In genomic region chr6:167982063-167982462, GRCh38 we compare ENCODE assay signal across 17 cellular contexts. TPM values are rescaled to one million over a fixed set of nuclear protein-coding genes. Genes with fewer than 3 reads are reported as not detected.
DNase-seq lines count a peak whose midpoint lies in the region; TF ChIP-seq lines count a peak whose summit lies in the region.
"Had no signal": no experiment of that assay in that cellular context is flagged by ENCODE, and none has a peak within 500 bp of the region (broad histone marks: within the 10 kb centered on the region; RNA-seq: fewer than 3 reads in every experiment).

No MANE protein-coding gene starts in this region.

- H3K9me2 ChIP-seq in PC-9 (ENCODE audit: insufficient read depth): no peaks in the 10 kb centered on the region

- H3K27me3 Mint-ChIP-seq in brain: peaks cover 4% of the 10 kb centered on the region
- H3K27me3 Mint-ChIP-seq in osteocyte (ENCODE audit: unreplicated experiment): no peaks in the 10 kb centered on the region

- CTCF ChIA-PET in PC-9 (lab: Charles Lee): no interaction called here

- in situ Hi-C loops in G401 (cut with HindIII; ENCODE audit: low sequenced_read_pairs): no loop called here

- intact Hi-C loops in esophagus squamous epithelium (cut with DNase I) (no loop called here), PC-9 (cut with micrococcal nuclease; ENCODE audit: unreplicated experiment) (no loop called here)

- peak overlapping the region in 2 of 5 experiments; percentile 49 to 51 for H3K4me3 Mint-ChIP-seq in brain
- no peak overlapping the region for H3K4me3 Mint-ChIP-seq in osteocyte (ENCODE audit: unreplicated experiment)
- H3K4me3 Mint-ChIP-seq: CD8-positive, alpha-beta T cell; H9 had no signal

- no TSS peak for BruUV-seq in PC-9 (replicated peaks; lab: Mats Ljungman, UMichigan)

- H3K36me3 ChIP-seq in esophagus squamous epithelium (no peaks in the 10 kb centered on the region), PC-9 (ENCODE audit: low read depth) (no peaks in the 10 kb centered on the region)
- H3K36me3 ChIP-seq: BE2C had no signal

- H3K27ac Mint-ChIP-seq in brain: peak overlapping the region in 3 of 5 experiments; percentile 45 to 81 (median 59)
- H3K27ac Mint-ChIP-seq in osteocyte (ENCODE audit: unreplicated experiment): peak overlapping the region; percentile 38
- H3K27ac Mint-ChIP-seq: CD14-positive monocyte; CD8-positive, alpha-beta T cell; H9 had no signal

- no peaks in the 10 kb centered on the region for H4K20me1 ChIP-seq in PC-9 (ENCODE audit: insufficient read depth)

- H3K9me3 Mint-ChIP-seq in brain: peaks cover 7 to 28% (median 16%) of the 10 kb centered on the region in 5 experiments
- H3K9me3 Mint-ChIP-seq in osteocyte (ENCODE audit: unreplicated experiment): no peaks in the 10 kb centered on the region
- H3K9me3 Mint-ChIP-seq: CD8-positive, alpha-beta T cell had no signal

- H3K27ac ChIP-seq in esophagus squamous epithelium (no peak overlapping the region), PC-9 (no peak overlapping the region)

- no peak for TF ChIP-seq POLR2A in esophagus squamous epithelium (IDR thresholded peaks at IDR 0.05)

- peak; percentile 28 for DNase-seq in G401 (ENCODE audit: low spot score)
- DNase-seq in RPMI7951 (ENCODE audit: low read depth): peak; percentile 52
- DNase-seq in osteocyte (ENCODE audit: extremely low spot score, unreplicated experiment): no peak
- DNase-seq in mucosa of gallbladder (ENCODE audit: low spot score): no peak
- no peak for DNase-seq in esophagus squamous epithelium (lab: John Stamatoyannopoulos, UW)
- no peak for DNase-seq in activated T-cell treated with anti-CD3 and anti-CD28 coated beads, Interleukin-2, amount 50 U/mL, for 1 hour
- no peak for DNase-seq in PC-9
- DNase-seq: ACHN; BE2C; Calu3; CD8-positive, alpha-beta T cell; DMS79 treated with DMSO at 0.1 percent for 48 hours; H9 had no signal

- H3K4me1 Mint-ChIP-seq in brain: peaks cover 25% of the 10 kb centered on the region
- peaks cover 20% of the 10 kb centered on the region for H3K4me1 Mint-ChIP-seq in osteocyte (ENCODE audit: unreplicated experiment)
- H3K4me1 Mint-ChIP-seq: CD14-positive monocyte had no signal

- no peak overlapping the region for H3K4me2 ChIP-seq in PC-9

- H2AFZ ChIP-seq in PC-9: no peak overlapping the region

- H3F3A ChIP-seq in PC-9 (ENCODE audit: insufficient read depth, low read depth): no peaks in the 10 kb centered on the region

- 46 to 58% methylated on average over 2 of the region's 2 CpGs for whole genome bisulfite sequencing in esophagus squamous epithelium, 2 donors

- H3K4me1 ChIP-seq in esophagus squamous epithelium: no peaks in the 10 kb centered on the region
- no peaks in the 10 kb centered on the region for H3K4me1 ChIP-seq in PC-9 (replicated peaks; ENCODE audit: insufficient read depth)
- H3K4me1 ChIP-seq: BE2C had no signal

- no peaks in the 10 kb centered on the region for H3K36me3 Mint-ChIP-seq in brain
- peaks cover 1% of the 10 kb centered on the region for H3K36me3 Mint-ChIP-seq in osteocyte (ENCODE audit: unreplicated experiment)
- H3K36me3 Mint-ChIP-seq: CD14-positive monocyte; CD8-positive, alpha-beta T cell had no signal

- no peaks in the 10 kb centered on the region for H3K79me2 ChIP-seq in PC-9 (ENCODE audit: low read depth)

- H3K9me3 ChIP-seq in esophagus squamous epithelium (no peaks in the 10 kb centered on the region), PC-9 (ENCODE audit: insufficient read depth, low read depth) (no peaks in the 10 kb centered on the region)
- H3K9me3 ChIP-seq: BE2C had no signal

- TF ChIP-seq CTCF in brain (conservative IDR thresholded peaks at IDR 0.05): no peak
- no peak for TF ChIP-seq CTCF in osteocyte (IDR thresholded peaks at IDR 0.05)
- no peak for TF ChIP-seq CTCF in esophagus squamous epithelium (IDR thresholded peaks at IDR 0.05)
- TF ChIP-seq CTCF in PC-9 (conservative IDR thresholded peaks at IDR 0.05): no peak

- POLR2A ChIA-PET in PC-9 (lab: Charles Lee; ENCODE audit: unreplicated experiment): no interaction called here

- no peak overlapping the region for H3K4me3 ChIP-seq in esophagus squamous epithelium
- no peak overlapping the region for H3K4me3 ChIP-seq in PC-9
- H3K4me3 ChIP-seq: GM12878 had no signal

- H3K27me3 ChIP-seq in esophagus squamous epithelium (peaks cover 0 to under 1% (median 0%) of the 10 kb centered on the region in 4 donors), PC-9 (ENCODE audit: insufficient read depth, low read depth) (peaks cover 60% of the 10 kb centered on the region)
- H3K27me3 ChIP-seq: BE2C had no signal

RNA-seq across cellular contexts. Expression of gene KIF25, which starts 15.4 kb away (rescaled TPM):
- total RNA-seq in G401 (2014; rRNA removed; shearing (Covaris generic)): not detected in 2 replicates
- 0.36 and 0.39 TPM in 2 replicates for total RNA-seq in RPMI7951 (2014; rRNA removed; shearing (Covaris generic))
- 0.48 TPM for polyA plus RNA-seq in brain (ENCODE audit: insufficient read depth, low read depth, low replicate concordance)
- total RNA-seq in osteocyte (not detected in 2 replicates), mucosa of gallbladder (0.43 TPM), esophagus squamous epithelium (under 1 TPM in 1 of 4 donors, not detected in 3; 0.26 TPM), PC-9 (2021) (not detected in 2 replicates)
- total RNA-seq: Calu3, GM12878, HT-29 had no signal
- polyA plus RNA-seq: CD14-positive monocyte, GM12878 had no signal

Comparison
In these comparisons a context has a peak if more than half of its experiments do, and no peak if none do; other contexts are left out.
1. DNase-seq: peak in G401 (single experiment) and RPMI7951 (single experiment); none in osteocyte (single experiment), mucosa of gallbladder (single experiment), esophagus squamous epithelium (single experiment), activated T-cell treated with anti-CD3 and anti-CD28 coated beads, Interleukin-2, amount 50 U/mL, for 1 hour (single experiment) and PC-9 (0 of 2).